In the genomic region with DNA sequence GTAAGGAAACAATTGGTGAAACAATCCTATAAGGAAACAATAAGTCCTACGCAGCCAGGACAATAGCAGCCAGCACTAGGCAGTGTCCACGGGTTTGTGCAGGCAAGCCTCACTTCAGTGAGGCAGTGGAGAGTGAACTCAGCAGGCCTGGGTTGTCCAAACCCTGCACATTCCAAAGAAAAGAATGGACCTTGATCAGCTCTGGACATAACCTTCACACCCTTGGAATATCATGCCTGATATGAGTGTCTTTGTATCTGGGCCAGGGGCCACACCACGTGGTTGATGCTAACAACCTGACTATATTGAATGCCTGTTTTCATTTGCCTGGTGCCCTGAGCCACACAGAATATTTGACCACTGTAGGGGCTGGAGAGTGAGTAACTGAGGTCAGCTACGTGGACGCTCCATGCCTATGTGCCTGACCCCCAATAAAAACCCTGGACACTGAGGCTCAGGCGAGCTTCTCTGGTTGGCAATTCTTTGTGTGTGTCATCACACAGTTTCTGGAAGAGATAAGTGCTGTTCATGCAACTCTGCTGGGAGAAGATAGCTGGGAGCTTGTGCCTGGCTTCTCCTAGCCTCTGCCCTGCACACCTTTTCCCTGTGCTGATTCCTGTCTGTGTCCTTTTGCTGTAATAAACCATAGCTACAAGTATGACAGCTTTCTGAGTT, we compare ENCODE assay signal across 25 cellular contexts.
DNase-seq lines count a peak whose midpoint lies in the region; ATAC-seq and TF ChIP-seq lines count a peak whose summit lies in the region.
"Had no signal": no experiment of that assay in that cellular context is flagged by ENCODE, and none has a peak within 500 bp of the region (broad histone marks: within the 10 kb centered on the region; RNA-seq: fewer than 3 reads in every experiment).

No MANE protein-coding gene starts in this region.

- H3K27me3 Mint-ChIP-seq in activated naive CD8-positive, alpha-beta T cell treated with anti-CD3 and anti-CD28 coated beads, Interleukin-2, amount 50 U/mL, for 24 hours, result peaks cover 8% of the 10 kb centered on the region
- peaks cover 4% of the 10 kb centered on the region for H3K27me3 Mint-ChIP-seq in activated naive CD8-positive, alpha-beta T cell treated with anti-CD3 and anti-CD28 coated beads for 36 hours

- H3K9me3 ChIP-seq in right lobe of liver, result no peaks in the 10 kb centered on the region
- H3K9me3 ChIP-seq: BE2C had no signal

- H3K4me1 Mint-ChIP-seq in activated naive CD8-positive, alpha-beta T cell treated with anti-CD3 and anti-CD28 coated beads, Interleukin-2, amount 50 U/mL, for 24 hours, result peaks cover 19% of the 10 kb centered on the region
- H3K4me1 Mint-ChIP-seq in activated naive CD8-positive, alpha-beta T cell treated with anti-CD3 and anti-CD28 coated beads for 36 hours, result peaks cover 16% of the 10 kb centered on the region

- DNase-seq in activated CD4-positive, alpha-beta T cell treated with anti-CD3 and anti-CD28 coated beads for 48 hours, result peak; percentile 21
- no peak for DNase-seq in activated CD4-positive, alpha-beta T cell treated with anti-CD3 and anti-CD28 coated beads for 4 hours
- DNase-seq in activated naive CD8-positive, alpha-beta T cell treated with anti-CD3 and anti-CD28 coated beads, Interleukin-2, amount 50 U/mL, for 24 hours, result peak; percentile 21
- DNase-seq in activated naive CD8-positive, alpha-beta T cell treated with anti-CD3 and anti-CD28 coated beads for 36 hours, result no peak
- peak; percentile 23 for DNase-seq in OCI-M1 (lab: John Stamatoyannopoulos, UW)
- peak in 1 of 3 donors; percentile 49 for DNase-seq in right lobe of liver
- DNase-seq: 8988T, ACHN, BE2C, DMS153, DND-41, KG1, MG63, NCI-H1105 treated with DMSO at 0.1 percent for 48 hours, NCI-H146, NCI-H1930, NCI-H446, NCI-H524 treated with DMSO at 0.1 percent for 48 hours, NCI-H774, SHP77 had no signal

- H3K27ac Mint-ChIP-seq in activated naive CD8-positive, alpha-beta T cell treated with anti-CD3 and anti-CD28 coated beads, Interleukin-2, amount 50 U/mL, for 24 hours, result no peak overlapping the region
- no peak overlapping the region for H3K27ac Mint-ChIP-seq in activated naive CD8-positive, alpha-beta T cell treated with anti-CD3 and anti-CD28 coated beads for 36 hours

- H3K4me3 ChIP-seq in right lobe of liver, result no peak overlapping the region
- H3K4me3 ChIP-seq: MG63 had no signal

- peaks cover 0 to 3% (median 0%) of the 10 kb centered on the region in 4 donors for H3K4me1 ChIP-seq in right lobe of liver
- H3K4me1 ChIP-seq: BE2C had no signal

- peaks cover 24% of the 10 kb centered on the region for H3K9me3 Mint-ChIP-seq in activated naive CD8-positive, alpha-beta T cell treated with anti-CD3 and anti-CD28 coated beads, Interleukin-2, amount 50 U/mL, for 24 hours
- H3K9me3 Mint-ChIP-seq in activated naive CD8-positive, alpha-beta T cell treated with anti-CD3 and anti-CD28 coated beads for 36 hours, result peaks cover 26% of the 10 kb centered on the region

- intact Hi-C loops in right lobe of liver (cut with DNase I), result no loop called here

- H3K4me3 Mint-ChIP-seq in activated naive CD8-positive, alpha-beta T cell treated with anti-CD3 and anti-CD28 coated beads, Interleukin-2, amount 50 U/mL, for 24 hours, result no peak overlapping the region
- H3K4me3 Mint-ChIP-seq in activated naive CD8-positive, alpha-beta T cell treated with anti-CD3 and anti-CD28 coated beads for 36 hours, result no peak overlapping the region
- H3K4me3 Mint-ChIP-seq: CD14-positive monocyte had no signal

- TF ChIP-seq CTCF in right lobe of liver (IDR thresholded peaks at IDR 0.05), result no peak

- no peak for TF ChIP-seq POLR2A in right lobe of liver (IDR thresholded peaks at IDR 0.05)

- H3K36me3 Mint-ChIP-seq in activated naive CD8-positive, alpha-beta T cell treated with anti-CD3 and anti-CD28 coated beads, Interleukin-2, amount 50 U/mL, for 24 hours (ENCODE audit: low read depth), result peaks cover 1% of the 10 kb centered on the region
- H3K36me3 Mint-ChIP-seq in activated naive CD8-positive, alpha-beta T cell treated with anti-CD3 and anti-CD28 coated beads for 36 hours, result peaks cover 6% of the 10 kb centered on the region

- no peaks in the 10 kb centered on the region for H3K27me3 ChIP-seq in right lobe of liver
- H3K27me3 ChIP-seq: BE2C, MG63 had no signal

- H3K36me3 ChIP-seq in right lobe of liver, result no peaks in the 10 kb centered on the region
- H3K36me3 ChIP-seq: BE2C, MG63 had no signal

- H3K27ac ChIP-seq in right lobe of liver, result no peak overlapping the region
- H3K27ac ChIP-seq: RWPE1 had no signal

- 55% methylated on average over 2 of the region's 6 CpGs for WGBS in right lobe of liver (ENCODE audit: insufficient coverage, low coverage, low lambda C conversion rate, missing lambda C conversion rate)

- no peak for ATAC-seq in activated naive CD8-positive, alpha-beta T cell treated with anti-CD3 and anti-CD28 coated beads, Interleukin-2, amount 50 U/mL, for 24 hours
- peak; percentile 58 to 87 (median 68) for ATAC-seq in right lobe of liver
- ATAC-seq in GM18873 (IDR thresholded peaks at IDR 0.05; ENCODE audit: low FRiP score, unreplicated experiment), result no peak
- ATAC-seq in HG02973 (IDR thresholded peaks at IDR 0.05; ENCODE audit: unreplicated experiment), result no peak
- ATAC-seq: Panc1 had no signal

Comparison
In these comparisons a context has a peak if more than half of its experiments do, and no peak if none do; other contexts are left out.
1. DNase-seq: peak in activated CD4-positive, alpha-beta T cell treated with anti-CD3 and anti-CD28 coated beads for 48 hours (single experiment), activated naive CD8-positive, alpha-beta T cell treated with anti-CD3 and anti-CD28 coated beads, Interleukin-2, amount 50 U/mL, for 24 hours (single experiment) and OCI-M1 (single experiment); none in activated CD4-positive, alpha-beta T cell treated with anti-CD3 and anti-CD28 coated beads for 4 hours (0 of 2) and activated naive CD8-positive, alpha-beta T cell treated with anti-CD3 and anti-CD28 coated beads for 36 hours (single experiment).
2. ATAC-seq: peak in right lobe of liver (4 of 4); none in activated naive CD8-positive, alpha-beta T cell treated with anti-CD3 and anti-CD28 coated beads, Interleukin-2, amount 50 U/mL, for 24 hours (single experiment), GM18873 (single experiment) and HG02973 (single experiment).